In genomic region chr7:142385528-142386340, GRCh38 we compare ENCODE assay signal across 8 cellular contexts.
DNase-seq lines count a peak whose midpoint lies in the region; ATAC-seq and TF ChIP-seq lines count a peak whose summit lies in the region.

No MANE protein-coding gene starts in this region.

- intact Hi-C loops in MCF 10A (cut with micrococcal nuclease), result loop anchor here (2.0 to 10.0 kb wide), 2 partner anchors 61 to 97 kb away; no protein-coding TSS in a partner anchor

- CTCF ChIA-PET in MCF 10A (lab: Yijun Ruan, JAX), result interaction anchor here (0.5 to 6.9 kb wide), 41 partner anchors 9 to 527 kb away, joined by 3 to 160 read pairs (median 4); no protein-coding TSS in a partner anchor

- no peak overlapping the region for H3K27ac Mint-ChIP-seq in MCF 10A (ENCODE audit: low read depth, unreplicated experiment)
- peak overlapping the region; percentile 5 for H3K27ac Mint-ChIP-seq in stimulated activated naive CD8-positive, alpha-beta T cell treated with anti-CD3 and anti-CD28 coated beads, Interleukin-15, Interleukin-2, amounts not matched to agents 100 ng/mL and 50 ng/mL, for 24 hours

- POLR2A ChIA-PET in MCF 10A (lab: Yijun Ruan, JAX), result interaction anchor here (1.1 kb wide), 1 partner anchor 24 kb away, joined by 3 read pairs; no protein-coding TSS in a partner anchor

- no peaks in the 10 kb centered on the region for H3K9me3 Mint-ChIP-seq in MCF 10A (ENCODE audit: unreplicated experiment)
- H3K9me3 Mint-ChIP-seq in stimulated activated naive CD8-positive, alpha-beta T cell treated with anti-CD3 and anti-CD28 coated beads, Interleukin-15, Interleukin-2, amounts not matched to agents 100 ng/mL and 50 ng/mL, for 24 hours, result no peaks in the 10 kb centered on the region

- H3K4me3 Mint-ChIP-seq in MCF 10A (ENCODE audit: unreplicated experiment), result no peak overlapping the region
- H3K4me3 Mint-ChIP-seq in stimulated activated naive CD8-positive, alpha-beta T cell treated with anti-CD3 and anti-CD28 coated beads, Interleukin-15, Interleukin-2, amounts not matched to agents 100 ng/mL and 50 ng/mL, for 24 hours, result peak overlapping the region; percentile 73

- TF ChIP-seq CTCF in MCF 10A (IDR thresholded peaks at IDR 0.05; ENCODE audit: unreplicated experiment), result peak; percentile 77

- peak; percentile 69 for ATAC-seq in GM21528 (IDR thresholded peaks at IDR 0.05; ENCODE audit: low FRiP score, unreplicated experiment)

- no peaks in the 10 kb centered on the region for H3K36me3 Mint-ChIP-seq in MCF 10A (ENCODE audit: insufficient read depth, unreplicated experiment)
- no peaks in the 10 kb centered on the region for H3K36me3 Mint-ChIP-seq in stimulated activated naive CD8-positive, alpha-beta T cell treated with anti-CD3 and anti-CD28 coated beads, Interleukin-15, Interleukin-2, amounts not matched to agents 100 ng/mL and 50 ng/mL, for 24 hours (ENCODE audit: low read depth)

- H3K27me3 Mint-ChIP-seq in MCF 10A (ENCODE audit: insufficient read depth, unreplicated experiment), result no peaks in the 10 kb centered on the region
- peaks cover 4% of the 10 kb centered on the region for H3K27me3 Mint-ChIP-seq in stimulated activated naive CD8-positive, alpha-beta T cell treated with anti-CD3 and anti-CD28 coated beads, Interleukin-15, Interleukin-2, amounts not matched to agents 100 ng/mL and 50 ng/mL, for 24 hours

- peaks cover 24% of the 10 kb centered on the region for H3K4me1 Mint-ChIP-seq in MCF 10A (ENCODE audit: insufficient read depth, unreplicated experiment)
- peaks cover 27% of the 10 kb centered on the region for H3K4me1 Mint-ChIP-seq in stimulated activated naive CD8-positive, alpha-beta T cell treated with anti-CD3 and anti-CD28 coated beads, Interleukin-15, Interleukin-2, amounts not matched to agents 100 ng/mL and 50 ng/mL, for 24 hours (ENCODE audit: low read depth)

- BruUV-seq in MCF 10A (replicated peaks; lab: Mats Ljungman, UMichigan), result no TSS peak

- DNase-seq in DMS 273 (lab: John Stamatoyannopoulos, UW; ENCODE audit: unreplicated experiment) (peak; percentile 67), DMS 273 treated with DMSO at 0.1 percent for 48 hours (lab: John Stamatoyannopoulos, UW) (no peak), HuH-7 (ENCODE audit: low spot score) (peak; percentile 44), SIG-M5 (lab: John Stamatoyannopoulos, UW) (peak; percentile 48), MCF 10A (ENCODE audit: unreplicated experiment) (peak; percentile 87), kidney tubule cell (ENCODE audit: low spot score) (peak; percentile 78)
